ENCODE assay signal across 8 cellular contexts in genomic region chr2:84458436-84459027, GRCh38. TPM values are rescaled to one million over a fixed set of nuclear protein-coding genes. Genes with fewer than 3 reads are reported as not detected.
A peak's percentile ranks its signal among the peaks of the same experiment; 100 is the strongest.
DNase-seq lines count a peak whose midpoint lies in the region; ATAC-seq and TF ChIP-seq lines count a peak whose summit lies in the region.

No MANE protein-coding gene starts in this region.

- TF ChIP-seq POLR2A in Peyer's patch (IDR thresholded peaks at IDR 0.05) (no peak), breast epithelium (IDR thresholded peaks at IDR 0.05) (no peak)

- H3K4me3 ChIP-seq in Peyer's patch = peak overlapping the region; percentile 71 to 98 (median 86)
- peak overlapping the region; percentile 68 to 99 (median 93) for H3K4me3 ChIP-seq in breast epithelium

- no peak for TF ChIP-seq CTCF in Peyer's patch (IDR thresholded peaks at IDR 0.05)
- no peak for TF ChIP-seq CTCF in breast epithelium (IDR thresholded peaks at IDR 0.05)

- H3K27me3 ChIP-seq in Peyer's patch (no peaks in the 10 kb centered on the region), breast epithelium (no peaks in the 10 kb centered on the region), layer of hippocampus (ENCODE audit: control insufficient read depth, insufficient read depth, low read length) (no peaks in the 10 kb centered on the region)

- DNase-seq in activated CD4-positive, alpha-beta T cell treated with anti-CD3 and anti-CD28 coated beads for 4 hours = peak; percentile 4 to 21
- no peak for DNase-seq in activated CD4-positive, alpha-beta T cell treated with anti-CD3 and anti-CD28 coated beads for 1 hour
- peak; percentile 41 to 55 (median 44) for DNase-seq in Peyer's patch
- peak in 1 of 2 donors; percentile 19 for DNase-seq in breast epithelium (ENCODE audit: low spot score in 2 of 2)
- peak; percentile 46 for DNase-seq in stimulated activated CD8-positive, alpha-beta memory T cell treated with anti-CD3 and anti-CD28 coated beads, Interleukin-4, amount 100 ng/mL, for 48 hours
- no peak for DNase-seq in midbrain (lab: John Stamatoyannopoulos, UW)

- no peaks in the 10 kb centered on the region for H3K9me3 ChIP-seq in Peyer's patch
- no peaks in the 10 kb centered on the region for H3K9me3 ChIP-seq in breast epithelium

- H3K36me3 ChIP-seq in Peyer's patch (no peaks in the 10 kb centered on the region), breast epithelium (no peaks in the 10 kb centered on the region)

- peak; percentile 34 for ATAC-seq in HG02759 (IDR thresholded peaks at IDR 0.05; ENCODE audit: unreplicated experiment)

- intact Hi-C loops in breast epithelium (cut with DNase I; ENCODE audit: low total_unique reads) = no loop called here

- peaks cover 0 to 19% (median 2%) of the 10 kb centered on the region in 4 donors for H3K4me1 ChIP-seq in Peyer's patch
- H3K4me1 ChIP-seq in breast epithelium = peaks cover 5% of the 10 kb centered on the region in 2 donors

- H3K27ac ChIP-seq in Peyer's patch (peak overlapping the region; percentile 80 to 92 (median 88)), breast epithelium (peak overlapping the region; percentile 87 to 89), layer of hippocampus (ENCODE audit: low read depth, low read length) (peak overlapping the region; percentile 98)

RNA-seq across cellular contexts. Expression of gene SUCLG1, which starts 0.5 kb away (rescaled TPM):
- total RNA-seq in Peyer's patch = 100 to 1,000 TPM in 3 of 4 donors, 10 to 100 TPM in 1; 83.3 to 386 (median 242) TPM
- total RNA-seq in breast epithelium = 100 to 1,000 TPM; 108 to 112 (median 110) TPM

RNA-seq across cellular contexts. Expression of gene DNAH6, which starts 57.8 kb away (rescaled TPM):
- total RNA-seq in Peyer's patch (1 to 10 TPM in 3 of 4 donors, under 1 TPM in 1; under 0.01 to 4.2 (median 1.3) TPM), breast epithelium (1 to 10 TPM; 2.3 to 4.1 (median 3.0) TPM)

Comparison
In these comparisons a context has a peak if more than half of its experiments do, and no peak if none do; other contexts are left out.
1. DNase-seq: peak in activated CD4-positive, alpha-beta T cell treated with anti-CD3 and anti-CD28 coated beads for 4 hours (2 of 2), Peyer's patch (3 of 3) and stimulated activated CD8-positive, alpha-beta memory T cell treated with anti-CD3 and anti-CD28 coated beads, Interleukin-4, amount 100 ng/mL, for 48 hours (single experiment); none in activated CD4-positive, alpha-beta T cell treated with anti-CD3 and anti-CD28 coated beads for 1 hour (single experiment) and midbrain (single experiment).
2. Peak in every context shown above with its lines, with median percentiles within 50 percentile points of each other: H3K27ac ChIP-seq.